In the genomic region with DNA sequence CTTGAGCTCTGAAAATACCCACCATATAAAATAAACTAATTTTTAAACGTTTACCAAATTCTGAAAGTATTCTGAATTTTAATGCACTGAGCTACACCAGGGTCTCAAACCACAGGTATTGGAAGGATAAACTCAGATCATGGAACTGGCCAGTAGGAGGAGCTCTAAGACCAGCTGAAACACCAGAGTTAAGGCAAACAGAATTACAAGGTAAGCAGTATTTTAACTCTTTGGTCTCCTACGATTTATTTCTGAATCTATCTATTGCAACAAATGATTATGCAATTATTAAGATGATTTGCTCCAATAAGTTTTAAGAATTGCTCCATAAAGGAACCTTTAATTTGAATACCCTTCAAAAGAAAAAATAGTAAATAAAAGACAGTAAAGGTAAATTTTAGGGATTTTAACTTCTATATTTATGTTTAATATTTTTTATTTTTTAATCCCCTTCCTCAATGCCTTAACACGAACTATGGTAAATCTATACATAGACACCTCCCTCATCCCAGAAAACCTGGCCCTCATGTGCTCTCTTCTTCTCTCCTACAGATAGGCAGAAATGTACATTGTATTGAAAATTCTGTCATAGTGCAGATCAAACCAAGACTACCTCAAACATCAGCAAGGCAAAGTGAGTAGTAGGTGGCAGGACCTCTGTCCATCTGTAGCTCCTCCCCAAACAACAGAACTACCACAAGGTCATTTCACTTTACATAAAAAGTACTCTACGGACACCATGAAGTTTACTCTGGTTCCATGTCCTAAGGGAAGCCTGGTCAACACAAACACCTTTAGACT, we compare ENCODE assay signal across 8 cellular contexts. TPM values are rescaled to one million over a fixed set of nuclear protein-coding genes. Genes with fewer than 3 reads are reported as not detected.
DNase-seq lines count a peak whose midpoint lies in the region; ATAC-seq, FAIRE-seq and TF ChIP-seq lines count a peak whose summit lies in the region.

No MANE protein-coding gene starts in this region.

- DNase-seq in G401 (ENCODE audit: low spot score): peak; percentile 86
- peak; percentile 92 for DNase-seq in Karpas-422
- DNase-seq in SHP77 (lab: John Stamatoyannopoulos, UW): peak; percentile 49 to 53
- DNase-seq in activated T-helper 9 cell treated with anti-CD3 and anti-CD28 coated beads, Interleukin-2, amount 50 U/mL, for 16 hours (ENCODE audit: low read depth): peak; percentile 33
- DNase-seq in foreskin keratinocyte: peak; percentile 19 to 44
- peak in 3 of 6 donors; percentile 56 to 78 (median 63) for DNase-seq in pancreas
- DNase-seq in urothelium cell line (ENCODE audit: low spot score): peak; percentile 52

- H3K9me3 ChIP-seq in Karpas-422 (ENCODE audit: low read length) (no peaks in the 10 kb centered on the region), pancreas (no peaks in the 10 kb centered on the region)

- no peak overlapping the region for H3K27ac ChIP-seq in Karpas-422 (ENCODE audit: low read length)
- no peak overlapping the region for H3K27ac ChIP-seq in foreskin keratinocyte
- no peak overlapping the region for H3K27ac ChIP-seq in pancreas

- intact Hi-C loops in pancreas (cut with DNase I): loop anchor here in 2 of 3 donors (5.0 to 10.0 kb wide), 3 partner anchors 227 to 649 kb away; no protein-coding TSS in a partner anchor

- in situ Hi-C loops in G401 (cut with HindIII; ENCODE audit: low sequenced_read_pairs): no loop called here

- H3K36me3 ChIP-seq in Karpas-422 (ENCODE audit: insufficient read depth, low read length): no peaks in the 10 kb centered on the region
- peaks cover 0 to 4% (median 0%) of the 10 kb centered on the region in 3 donors for H3K36me3 ChIP-seq in pancreas

- no peaks in the 10 kb centered on the region for H3K9me2 ChIP-seq in Karpas-422 (replicated peaks; ENCODE audit: insufficient read depth, low read length)

- H3K4me1 ChIP-seq in Karpas-422 (ENCODE audit: low read length) (no peaks in the 10 kb centered on the region), foreskin keratinocyte (no peaks in the 10 kb centered on the region), pancreas (no peaks in the 10 kb centered on the region)

- H3K27me3 ChIP-seq in Karpas-422 (ENCODE audit: low read length): no peaks in the 10 kb centered on the region
- no peaks in the 10 kb centered on the region for H3K27me3 ChIP-seq in foreskin keratinocyte
- H3K27me3 ChIP-seq in pancreas: no peaks in the 10 kb centered on the region

- H4K20me1 ChIP-seq in Karpas-422 (ENCODE audit: insufficient read depth, low read depth, low read length): no peaks in the 10 kb centered on the region

- no peaks in the 10 kb centered on the region for H3K79me2 ChIP-seq in Karpas-422 (ENCODE audit: low read length)

- 16 to 20% methylated on average over 4 of the region's 4 CpGs for WGBS in pancreas, 2 donors

- no peak overlapping the region for H3K9ac ChIP-seq in Karpas-422 (ENCODE audit: low read length)

- H3K4me2 ChIP-seq in Karpas-422 (ENCODE audit: low read depth, low read length, poor library complexity, severe bottlenecking): no peak overlapping the region

- ATAC-seq in GM21786 (IDR thresholded peaks at IDR 0.05; ENCODE audit: unreplicated experiment): peak; percentile 95
- peak; percentile 88 for ATAC-seq in foreskin keratinocyte
- ATAC-seq in pancreas: peak; percentile 81 to 98 (median 97)

- peak; percentile 96 for FAIRE-seq in pancreas (lab: Jason Lieb, UNC)
- FAIRE-seq in urothelium cell line (lab: Jason Lieb, UNC): no peak

- H3K4me3 ChIP-seq in Karpas-422 (ENCODE audit: low read length): no peak overlapping the region
- H3K4me3 ChIP-seq in pancreas: no peak overlapping the region

- no peak overlapping the region for H2AFZ ChIP-seq in Karpas-422 (ENCODE audit: low read length)

- TF ChIP-seq CTCF in foreskin keratinocyte (conservative IDR thresholded peaks at IDR 0.05): peak; percentile 92
- peak; percentile 62 to 88 (median 81) for TF ChIP-seq CTCF in pancreas (IDR thresholded peaks at IDR 0.05)

RNA-seq across cellular contexts. Expression of a gene that starts 58.4 kb away (rescaled TPM):
- not detected in 2 replicates for total RNA-seq in G401 (2014; rRNA removed; shearing (Covaris generic))
- not detected in 2 replicates for total RNA-seq in Karpas-422 (2014; rRNA removed; shearing (Covaris generic); ENCODE audit: low replicate concordance)
- total RNA-seq in foreskin keratinocyte (not detected in 2 replicates), pancreas (under 1 TPM in 4 of 6 donors, not detected in 2; 0.08 to 0.15 (median 0.12) TPM)
- polyA plus RNA-seq in foreskin keratinocyte (not detected in 2 replicates), pancreas (under 1 TPM in 1 of 2 donors, not detected in 1; 0.05 TPM)
